29 cellular contexts compared by ENCODE assay signal in genomic region chr2:160360089-160360757, GRCh38.
A peak's percentile ranks its signal among the peaks of the same experiment; 100 is the strongest.
DNase-seq lines count a peak whose midpoint lies in the region; ATAC-seq and TF ChIP-seq lines count a peak whose summit lies in the region.
"Had no signal": no experiment of that assay in that cellular context is flagged by ENCODE, and none has a peak within 500 bp of the region (broad histone marks: within the 10 kb centered on the region; RNA-seq: fewer than 3 reads in every experiment).

No MANE protein-coding gene starts in this region.

- H3K14ac ChIP-seq in H9 (ENCODE audit: insufficient read depth, low read length): no peak overlapping the region

- no peak overlapping the region for H3K4ac ChIP-seq in H9 (ENCODE audit: low read depth, low read length)

- no peak overlapping the region for H3K18ac ChIP-seq in H9 (ENCODE audit: insufficient read length, low read depth, low read length)

- H3K23me2 ChIP-seq in H9 (ENCODE audit: insufficient read length, low read depth, low read length, poor library complexity, severe bottlenecking): no peaks in the 10 kb centered on the region

- H3K27ac ChIP-seq in CD4-positive, alpha-beta memory T cell (ENCODE audit: low read depth, low read length): no peak overlapping the region
- H3K27ac ChIP-seq in H9 (ENCODE audit: insufficient read length, low read depth, low read length): no peak overlapping the region
- H3K27ac ChIP-seq: ascending aorta, pancreas, SJSA1, skin epidermis, testis had no signal

- POLR2A ChIA-PET in CD4-positive, alpha-beta memory T cell (lab: Charles Lee; ENCODE audit: partially characterized antibody): interaction anchor here (1.0 kb wide), 1 partner anchor 15 kb away, joined by 3 read pairs; no protein-coding TSS in a partner anchor

- no peak overlapping the region for H2BK20ac ChIP-seq in H9 (ENCODE audit: low read depth, low read length, poor library complexity, severe bottlenecking)

- no peak overlapping the region for H2AFZ ChIP-seq in H9 (ENCODE audit: low read length)

- H3K79me2 ChIP-seq in H9 (ENCODE audit: insufficient read depth, low read length): 0 out of 2 replicates have a peak, but pooled peaks cover 2% of the 10 kb centered on the region

- no peak overlapping the region for H3T11ph ChIP-seq in H9 (ENCODE audit: low read length)

- H3K27me3 Mint-ChIP-seq in CD4-positive, alpha-beta memory T cell: no peaks in the 10 kb centered on the region
- no peaks in the 10 kb centered on the region for H3K27me3 Mint-ChIP-seq in H9 (ENCODE audit: low read depth)
- no peaks in the 10 kb centered on the region for H3K27me3 Mint-ChIP-seq in effector memory CD8-positive, alpha-beta T cell
- no peaks in the 10 kb centered on the region for H3K27me3 Mint-ChIP-seq in natural killer cell treated with Interleukin-12 subunit alpha and Interleukin-12 subunit beta and Interleukin-15 and Interleukin-18, amount 100 ng/mL, for 72 hours
- H3K27me3 Mint-ChIP-seq: activated T-helper 17 cell treated with anti-CD3 and anti-CD28 coated beads, Interleukin-2, amount 50 U/mL, for 72 hours; naive B cell; stimulated activated naive CD8-positive, alpha-beta T cell treated with anti-CD3 and anti-CD28 coated beads, Interleukin-15, Interleukin-2, amounts not matched to agents 100 ng/mL and 50 ng/mL, for 24 hours had no signal

- H2BK5ac ChIP-seq in H9 (ENCODE audit: insufficient read length, low read length): no peak overlapping the region

- no peaks in the 10 kb centered on the region for H3K9me3 ChIP-seq in CD4-positive, alpha-beta memory T cell (ENCODE audit: control insufficient read depth in 1 of 2, low read length in 2 of 2)
- no peaks in the 10 kb centered on the region for H3K9me3 ChIP-seq in H9 (ENCODE audit: control insufficient read depth, low read depth, low read length)
- H3K9me3 ChIP-seq: ascending aorta, SJSA1, testis had no signal

- no peak overlapping the region for H4K5ac ChIP-seq in H9 (ENCODE audit: insufficient read length, low read depth, low read length)

- H3K4me3 Mint-ChIP-seq in CD4-positive, alpha-beta memory T cell: peak overlapping the region in 1 of 8 donors; percentile 18
- H3K4me3 Mint-ChIP-seq in H9: no peak overlapping the region
- no peak overlapping the region for H3K4me3 Mint-ChIP-seq in effector memory CD8-positive, alpha-beta T cell
- no peak overlapping the region for H3K4me3 Mint-ChIP-seq in natural killer cell treated with Interleukin-12 subunit alpha and Interleukin-12 subunit beta and Interleukin-15 and Interleukin-18, amount 100 ng/mL, for 72 hours
- H3K4me3 Mint-ChIP-seq: activated T-helper 17 cell treated with anti-CD3 and anti-CD28 coated beads, Interleukin-2, amount 50 U/mL, for 72 hours; stimulated activated naive CD8-positive, alpha-beta T cell treated with anti-CD3 and anti-CD28 coated beads, Interleukin-15, Interleukin-2, amounts not matched to agents 100 ng/mL and 50 ng/mL, for 24 hours had no signal

- H3K4me1 ChIP-seq in CD4-positive, alpha-beta memory T cell (ENCODE audit: insufficient read depth, low read length): peaks cover 33% of the 10 kb centered on the region
- H3K4me1 ChIP-seq in H9 (ENCODE audit: insufficient read depth, low read length): no peaks in the 10 kb centered on the region
- H3K4me1 ChIP-seq: testis had no signal

- peaks cover 0 to 16% (median 0%) of the 10 kb centered on the region in 8 donors for H3K9me3 Mint-ChIP-seq in CD4-positive, alpha-beta memory T cell
- H3K9me3 Mint-ChIP-seq in H9: no peaks in the 10 kb centered on the region
- no peaks in the 10 kb centered on the region for H3K9me3 Mint-ChIP-seq in effector memory CD8-positive, alpha-beta T cell
- no peaks in the 10 kb centered on the region for H3K9me3 Mint-ChIP-seq in natural killer cell treated with Interleukin-12 subunit alpha and Interleukin-12 subunit beta and Interleukin-15 and Interleukin-18, amount 100 ng/mL, for 72 hours

- H2BK120ac ChIP-seq in H9 (ENCODE audit: low read depth, low read length, poor library complexity, severe bottlenecking): no peak overlapping the region

- TF ChIP-seq CTCF in H9 (conservative IDR thresholded peaks at IDR 0.05): no peak

- no peaks in the 10 kb centered on the region for H3K27me3 ChIP-seq in CD4-positive, alpha-beta memory T cell (ENCODE audit: insufficient read depth, low read length)
- H3K27me3 ChIP-seq in H9 (ENCODE audit: insufficient read depth, low read length): no peaks in the 10 kb centered on the region
- H3K27me3 ChIP-seq: ascending aorta, pancreas, SJSA1, testis had no signal

- no peak for ATAC-seq in effector memory CD8-positive, alpha-beta T cell (replicated peaks)
- ATAC-seq in natural killer cell treated with Interleukin-12 subunit alpha and Interleukin-12 subunit beta and Interleukin-15 and Interleukin-18, amount 100 ng/mL, for 72 hours: no peak
- ATAC-seq: activated naive CD4-positive, alpha-beta T cell treated with anti-CD3 and anti-CD28 coated beads, Interleukin-2, amount 50 U/mL, for 72 hours; activated T-helper 17 cell treated with anti-CD3 and anti-CD28 coated beads, Interleukin-2, amount 50 U/mL, for 72 hours; esophagus mucosa; pancreas had no signal

- CTCF ChIA-PET in CD4-positive, alpha-beta memory T cell (lab: Charles Lee; ENCODE audit: partially characterized antibody): interaction anchor here (1.4 kb wide), 1 partner anchor 17 kb away, joined by 4 read pairs; no protein-coding TSS in a partner anchor

- H4K91ac ChIP-seq in H9 (ENCODE audit: insufficient read length, low read depth, low read length): no peak overlapping the region

- H4K20me1 ChIP-seq in H9 (ENCODE audit: control insufficient read depth, insufficient read depth, insufficient read length): no peaks in the 10 kb centered on the region

- H3K9ac ChIP-seq in H9 (ENCODE audit: extremely low read depth, insufficient read length, low read length): no peak overlapping the region

- H3K4me3 ChIP-seq in CD4-positive, alpha-beta memory T cell (ENCODE audit: low read length in 2 of 2): no peak overlapping the region
- H3K4me3 ChIP-seq: ascending aorta, pancreas, SJSA1, skin epidermis, testis had no signal

- no peak overlapping the region for H3K56ac ChIP-seq in H9 (ENCODE audit: insufficient read length, low read depth, low read length)

- H2AK5ac ChIP-seq in H9 (ENCODE audit: insufficient read length, low read length): no peak overlapping the region

- H2BK12ac ChIP-seq in H9 (ENCODE audit: insufficient read length, low read depth, low read length): no peak overlapping the region

- no peak for DNase-seq in CD4-positive, alpha-beta memory T cell
- no peak for DNase-seq in H9
- DNase-seq in effector memory CD8-positive, alpha-beta T cell: no peak
- DNase-seq in natural killer cell treated with Interleukin-12 subunit alpha and Interleukin-12 subunit beta and Interleukin-15 and Interleukin-18, amount 100 ng/mL, for 72 hours (ENCODE audit: low spot score): no peak
- no peak for DNase-seq in NCI-H146 (lab: John Stamatoyannopoulos, UW)
- DNase-seq in NCI-H2171 treated with DMSO at 0.1 percent for 48 hours (lab: John Stamatoyannopoulos, UW): no peak
- no peak for DNase-seq in COLO829 (ENCODE audit: low spot score)
- no peak for DNase-seq in activated effector memory CD4-positive, alpha-beta T cell treated with anti-CD3 and anti-CD28 coated beads, Interleukin-2, amount 50 U/mL, for 16 hours
- DNase-seq: activated CD4-positive, alpha-beta T cell treated with anti-CD3 and anti-CD28 coated beads, Interleukin-2, amount 50 U/mL, for 4 hours; activated CD4-positive, CD25-positive, alpha-beta regulatory T cell; C1 segment of cervical spinal cord; DMS79 treated with DMSO at 0.1 percent for 48 hours; foreskin fibroblast; GDM1; kidney glomerular epithelial cell; midbrain; naive B cell; NCI-H1048; NCI-H1694 treated with DMSO at 0.1 percent for 48 hours; pancreas; RPMI8226; testis had no signal

- no peak overlapping the region for H4K8ac ChIP-seq in H9 (replicated peaks; ENCODE audit: insufficient read length, low read depth, low read length)

- H3K36me3 ChIP-seq in CD4-positive, alpha-beta memory T cell (ENCODE audit: insufficient read depth, low read length): no peaks in the 10 kb centered on the region
- H3K36me3 ChIP-seq: ascending aorta, pancreas had no signal

- no CpG with 5 or more reads among the region's 5 CpGs for WGBS in H9 (ENCODE audit: extremely low coverage, insufficient read length, low lambda C conversion rate)

- no peak overlapping the region for H3K23ac ChIP-seq in H9 (ENCODE audit: insufficient read length, low read depth, low read length)

- intact Hi-C loops in CD4-positive, alpha-beta memory T cell (cut with micrococcal nuclease): no loop called here

- H2BK15ac ChIP-seq in H9 (ENCODE audit: low read depth, low read length): no peak overlapping the region

- H3K4me1 Mint-ChIP-seq in CD4-positive, alpha-beta memory T cell: peaks cover 40 to 78% (median 68%) of the 10 kb centered on the region in 4 donors
- H3K4me1 Mint-ChIP-seq in H9: peaks cover 40 to 41% of the 10 kb centered on the region in 2 experiments
- H3K4me1 Mint-ChIP-seq in effector memory CD8-positive, alpha-beta T cell (ENCODE audit: low read depth in 2 of 2): peaks cover 50 to 84% of the 10 kb centered on the region in 2 donors
- H3K4me1 Mint-ChIP-seq in natural killer cell treated with Interleukin-12 subunit alpha and Interleukin-12 subunit beta and Interleukin-15 and Interleukin-18, amount 100 ng/mL, for 72 hours (ENCODE audit: low read depth in 2 of 2): peaks cover 52 to 68% of the 10 kb centered on the region in 2 donors

- no peak overlapping the region for H3K4me2 ChIP-seq in H9 (ENCODE audit: insufficient read depth, insufficient read length, low read length)

- H3K79me1 ChIP-seq in H9 (ENCODE audit: insufficient read depth, low read depth, low read length, poor library complexity, severe bottlenecking): no peaks in the 10 kb centered on the region

- H3K27ac Mint-ChIP-seq in CD4-positive, alpha-beta memory T cell: peak overlapping the region in 6 of 7 donors; percentile 20 to 76 (median 48)
- peak overlapping the region in 2 of 3 experiments; percentile 10 to 79; a peak in 2 of 7 replicates for H3K27ac Mint-ChIP-seq in H9
- H3K27ac Mint-ChIP-seq in effector memory CD8-positive, alpha-beta T cell: peak overlapping the region; percentile 41 to 68
- peak overlapping the region; percentile 28 to 47 for H3K27ac Mint-ChIP-seq in natural killer cell treated with Interleukin-12 subunit alpha and Interleukin-12 subunit beta and Interleukin-15 and Interleukin-18, amount 100 ng/mL, for 72 hours
- H3K27ac Mint-ChIP-seq: activated naive CD4-positive, alpha-beta T cell treated with anti-CD3 and anti-CD28 coated beads, Interleukin-2, amount 50 U/mL, for 72 hours; stimulated activated naive CD8-positive, alpha-beta T cell treated with anti-CD3 and anti-CD28 coated beads, Interleukin-15, Interleukin-2, amounts not matched to agents 100 ng/mL and 50 ng/mL, for 24 hours had no signal

- peaks cover 52 to 54% of the 10 kb centered on the region in 2 donors for H3K36me3 Mint-ChIP-seq in CD4-positive, alpha-beta memory T cell
- peaks cover 2 to 18% (median 9%) of the 10 kb centered on the region in 3 experiments; a peak in 5 of 7 replicates for H3K36me3 Mint-ChIP-seq in H9 (ENCODE audit: insufficient read depth in 1 of 3, low read depth in 3 of 3)
- H3K36me3 Mint-ChIP-seq in effector memory CD8-positive, alpha-beta T cell (ENCODE audit: insufficient read depth): peaks cover 26% of the 10 kb centered on the region
- H3K36me3 Mint-ChIP-seq in natural killer cell treated with Interleukin-12 subunit alpha and Interleukin-12 subunit beta and Interleukin-15 and Interleukin-18, amount 100 ng/mL, for 72 hours: peaks cover 11% of the 10 kb centered on the region
